ENCODE assay signal across 8 cellular contexts in genomic region chr9:126721531-126722098, GRCh38.
A peak's percentile ranks its signal among the peaks of the same experiment; 100 is the strongest.
DNase-seq lines count a peak whose midpoint lies in the region; ATAC-seq and TF ChIP-seq lines count a peak whose summit lies in the region.

No MANE protein-coding gene starts in this region.

- H3K27me3 ChIP-seq in thyroid gland, result no peaks in the 10 kb centered on the region
- H3K27me3 ChIP-seq in brain microvascular endothelial cell (replicated peaks), result no peaks in the 10 kb centered on the region

- H3K27ac Mint-ChIP-seq in activated CD8-positive, alpha-beta T cell treated with anti-CD3 and anti-CD28 coated beads, Interleukin-2, amount 10 ng/mL, durations not matched to agents 7 days and 5 days, result peak overlapping the region; percentile 92
- peak overlapping the region; percentile 96 to 100 (median 98) for H3K27ac Mint-ChIP-seq in immature natural killer cell

- in situ Hi-C loops in brain microvascular endothelial cell (cut with HindIII; ENCODE audit: low pct_ligation_motif_present, low sequenced_read_pairs), result no loop called here

- DNase-seq in activated naive CD4-positive, alpha-beta T cell treated with Interleukin-2 at 50 U/mL for 16 hours, result peak; percentile 28
- DNase-seq in activated naive CD4-positive, alpha-beta T cell treated with anti-CD3 and anti-CD28 coated beads, Interleukin-2, amount 50 U/mL, for 16 hours, result no peak
- DNase-seq in activated CD8-positive, alpha-beta T cell treated with anti-CD3 and anti-CD28 coated beads, Interleukin-2, amount 10 ng/mL, durations not matched to agents 7 days and 5 days, result peak; percentile 65
- DNase-seq in immature natural killer cell (peak in 1 of 3 donors; percentile 17), thyroid gland (peak in 1 of 2 donors; percentile 18), brain microvascular endothelial cell (no peak), SK-N-DZ (ENCODE audit: low spot score) (no peak)

- no peaks in the 10 kb centered on the region for H3K36me3 ChIP-seq in thyroid gland
- no peaks in the 10 kb centered on the region for H3K36me3 ChIP-seq in brain microvascular endothelial cell (replicated peaks)

- H3K9me3 ChIP-seq in thyroid gland, result no peaks in the 10 kb centered on the region

- peaks cover 46% of the 10 kb centered on the region for H3K4me1 Mint-ChIP-seq in activated CD8-positive, alpha-beta T cell treated with anti-CD3 and anti-CD28 coated beads, Interleukin-2, amount 10 ng/mL, durations not matched to agents 7 days and 5 days (ENCODE audit: low read depth)
- peaks cover 47 to 54% of the 10 kb centered on the region in 2 donors for H3K4me1 Mint-ChIP-seq in immature natural killer cell

- no peaks in the 10 kb centered on the region for H3K9me3 Mint-ChIP-seq in activated CD8-positive, alpha-beta T cell treated with anti-CD3 and anti-CD28 coated beads, Interleukin-2, amount 10 ng/mL, durations not matched to agents 7 days and 5 days (ENCODE audit: insufficient read depth)
- H3K9me3 Mint-ChIP-seq in immature natural killer cell, result no peaks in the 10 kb centered on the region

- peak overlapping the region; percentile 79 for H3K4me3 Mint-ChIP-seq in activated CD8-positive, alpha-beta T cell treated with anti-CD3 and anti-CD28 coated beads, Interleukin-2, amount 10 ng/mL, durations not matched to agents 7 days and 5 days
- H3K4me3 Mint-ChIP-seq in immature natural killer cell, result peak overlapping the region; percentile 81 to 86 (median 83)

- peaks cover 16 to 22% of the 10 kb centered on the region in 2 donors for H3K4me1 ChIP-seq in thyroid gland

- peaks cover 2% of the 10 kb centered on the region for H3K36me3 Mint-ChIP-seq in activated CD8-positive, alpha-beta T cell treated with anti-CD3 and anti-CD28 coated beads, Interleukin-2, amount 10 ng/mL, durations not matched to agents 7 days and 5 days (ENCODE audit: low read depth)
- no peaks in the 10 kb centered on the region for H3K36me3 Mint-ChIP-seq in immature natural killer cell

- CTCF ChIA-PET in activated CD8-positive, alpha-beta T cell treated with anti-CD3 and anti-CD28 coated beads, Interleukin-2, amount 10 ng/mL, durations not matched to agents 7 days and 5 days (lab: Charles Lee), result interaction anchor here (0.8 to 4.4 kb wide), 6 partner anchors 9 to 60 kb away, joined by 3 to 72 read pairs (median 4); no protein-coding TSS in a partner anchor

- no peak for TF ChIP-seq CTCF in thyroid gland (IDR thresholded peaks at IDR 0.05)
- no peak for TF ChIP-seq CTCF in brain microvascular endothelial cell (IDR thresholded peaks at IDR 0.05; ENCODE audit: low read depth, low read length, missing control alignments)

- POLR2A ChIA-PET in activated CD8-positive, alpha-beta T cell treated with anti-CD3 and anti-CD28 coated beads, Interleukin-2, amount 10 ng/mL, durations not matched to agents 7 days and 5 days (lab: Charles Lee), result interaction anchor here (0.6 to 2.8 kb wide), 5 partner anchors 12 to 83 kb away, joined by 4 to 15 read pairs (median 5); partner anchors contain the start of gene ZBTB43

- intact Hi-C loops in thyroid gland (cut with DNase I), result no loop called here

- ATAC-seq in activated CD8-positive, alpha-beta T cell treated with anti-CD3 and anti-CD28 coated beads, Interleukin-2, amount 10 ng/mL, durations not matched to agents 7 days and 5 days, result no peak
- no peak for ATAC-seq in HG03025 (IDR thresholded peaks at IDR 0.05; ENCODE audit: low FRiP score, unreplicated experiment)

- WGBS in thyroid gland, 2 donors, result 87 to 96% methylated on average over 6 of the region's 6 CpGs

- H3K4me3 ChIP-seq in thyroid gland (replicated peaks in 1 of 3) (no peak overlapping the region), brain microvascular endothelial cell (ENCODE audit: low read depth, low read length) (no peak overlapping the region)

- no peak for TF ChIP-seq POLR2A in thyroid gland (IDR thresholded peaks at IDR 0.05)

- H3K27ac ChIP-seq in thyroid gland (peak overlapping the region in 2 of 3 donors; percentile 74 to 82), brain microvascular endothelial cell (no peak overlapping the region)

- H3K27me3 Mint-ChIP-seq in activated CD8-positive, alpha-beta T cell treated with anti-CD3 and anti-CD28 coated beads, Interleukin-2, amount 10 ng/mL, durations not matched to agents 7 days and 5 days (ENCODE audit: low read depth), result peaks cover 5% of the 10 kb centered on the region
- peaks cover 7 to 20% (median 14%) of the 10 kb centered on the region in 3 donors for H3K27me3 Mint-ChIP-seq in immature natural killer cell (ENCODE audit: low read depth in 3 of 3)

Comparison
In these comparisons a context has a peak if more than half of its experiments do, and no peak if none do; other contexts are left out.
1. DNase-seq: peak in activated naive CD4-positive, alpha-beta T cell treated with Interleukin-2 at 50 U/mL for 16 hours (single experiment) and activated CD8-positive, alpha-beta T cell treated with anti-CD3 and anti-CD28 coated beads, Interleukin-2, amount 10 ng/mL, durations not matched to agents 7 days and 5 days (single experiment); none in activated naive CD4-positive, alpha-beta T cell treated with anti-CD3 and anti-CD28 coated beads, Interleukin-2, amount 50 U/mL, for 16 hours (single experiment), brain microvascular endothelial cell (single experiment) and SK-N-DZ (single experiment).